1 cellular context compared by ENCODE assay signal in genomic region chr2:157784169-157784822, GRCh38.
TF ChIP-seq lines count a peak whose summit lies in the region.

No MANE protein-coding gene starts in this region.

TF ChIP-seq in K562, 482 proteins besides CTCF, POLR2A, EP300 and RAD21 (continued from another document and continues in another):
- TF ChIP-seq REST (CRISPR knock-in tag; IDR thresholded peaks at IDR 0.05; ENCODE audit: low read depth) (no peak), TSHZ1 (CRISPR knock-in tag; IDR thresholded peaks at IDR 0.05) (no peak), SNIP1 (IDR thresholded peaks at IDR 0.05; ENCODE audit: low read depth) (no peak), ZNF224 (CRISPR knock-in tag; IDR thresholded peaks at IDR 0.05) (no peak), RBFOX2 (IDR thresholded peaks at IDR 0.05; ENCODE audit: low read depth, low read length) (no peak), MNT (conservative IDR thresholded peaks at IDR 0.05) (no peak), TAF1 (IDR thresholded peaks at IDR 0.05; ENCODE audit: control insufficient read depth, extremely low read depth, insufficient read depth, low read length, severe bottlenecking) (no peak), ERF (CRISPR knock-in tag; IDR thresholded peaks at IDR 0.05) (no peak), RFX7 (CRISPR knock-in tag; IDR thresholded peaks at IDR 0.05) (no peak), SRSF9 (IDR thresholded peaks at IDR 0.05; ENCODE audit: borderline replicate concordance, low read depth, low read length) (no peak), ZNF347 (CRISPR knock-in tag; IDR thresholded peaks at IDR 0.05; ENCODE audit: low read depth) (no peak), BDP1 (IDR thresholded peaks at IDR 0.05; ENCODE audit: insufficient read depth, insufficient read length) (no peak), ZNF79 (CRISPR knock-in tag; IDR thresholded peaks at IDR 0.05; ENCODE audit: low read depth) (no peak), VEZF1 (CRISPR knock-in tag; IDR thresholded peaks at IDR 0.05) (no peak), E2F3 (CRISPR knock-in tag; IDR thresholded peaks at IDR 0.05) (0 out of 2 replicates have a peak, but pooled peaks have one; percentile 31), FOXO4 (CRISPR knock-in tag; IDR thresholded peaks at IDR 0.05) (no peak), SMARCE1 (IDR thresholded peaks at IDR 0.05) (peak; percentile 22; the same call in 1 of the 2 replicates), ZFP30 (CRISPR knock-in tag; IDR thresholded peaks at IDR 0.05; ENCODE audit: borderline replicate concordance) (no peak), HINFP (tag; conservative IDR thresholded peaks at IDR 0.05; ENCODE audit: low read depth) (no peak), RBM25 (IDR thresholded peaks at IDR 0.05; ENCODE audit: low read depth, low read length, severe bottlenecking) (no peak), TBP (optimal IDR thresholded peaks at IDR 0.05; ENCODE audit: low read depth, low read length) (no peak), TFAP4 (CRISPR knock-in tag; IDR thresholded peaks at IDR 0.05; ENCODE audit: borderline replicate concordance) (0 out of 2 replicates have a peak, but pooled peaks have one; percentile 18), CXXC5 (CRISPR knock-in tag; IDR thresholded peaks at IDR 0.05) (peak; percentile 33; the same call in 1 of the 2 replicates), FOSL1 (tag; conservative IDR thresholded peaks at IDR 0.05) (peak; percentile 44), ZKSCAN1 (IDR thresholded peaks at IDR 0.05; ENCODE audit: low read depth, low read length) (no peak), EGR1 (conservative IDR thresholded peaks at IDR 0.05) (no peak), USF2 (CRISPR knock-in tag; IDR thresholded peaks at IDR 0.05) (no peak), ZNF639 (CRISPR knock-in tag; conservative IDR thresholded peaks at IDR 0.05 in 1 of 2, IDR thresholded peaks at IDR 0.05 in 1 of 2) (no peak), ZNF253 (CRISPR knock-in tag; conservative IDR thresholded peaks at IDR 0.05) (no peak), MYC (IDR thresholded peaks at IDR 0.05; ENCODE audit: low read depth, low read length) (no peak), MYC (CRISPR knock-in tag; IDR thresholded peaks at IDR 0.05; ENCODE audit: borderline replicate concordance, low read depth) (no peak), ZNF140 (CRISPR knock-in tag; IDR thresholded peaks at IDR 0.05) (no peak), SMC3 (conservative IDR thresholded peaks at IDR 0.05; ENCODE audit: insufficient read depth, low read depth, low read length) (no peak), HES1 (IDR thresholded peaks at IDR 0.05; ENCODE audit: low read depth) (no peak), SMARCB1 (IDR thresholded peaks at IDR 0.05; ENCODE audit: insufficient read length, low read depth) (no peak), POLR2G (IDR thresholded peaks at IDR 0.05; ENCODE audit: low read depth, low read length) (no peak), ZNF551 (CRISPR knock-in tag; IDR thresholded peaks at IDR 0.05) (no peak), ILK (tag; IDR thresholded peaks at IDR 0.05; ENCODE audit: borderline replicate concordance, low read depth) (no peak), XRCC4 (IDR thresholded peaks at IDR 0.05; ENCODE audit: extremely low read depth, insufficient read depth, insufficient read length) (no peak), CREB5 (CRISPR knock-in tag; IDR thresholded peaks at IDR 0.05) (no peak), POLR2H (tag; IDR thresholded peaks at IDR 0.05; ENCODE audit: low read depth) (no peak), KLF1 (tag; IDR thresholded peaks at IDR 0.05) (no peak), TGIF2 (CRISPR knock-in tag; IDR thresholded peaks at IDR 0.05) (no peak), TSC22D4 (tag; IDR thresholded peaks at IDR 0.05) (no peak), ETV5 (CRISPR knock-in tag; IDR thresholded peaks at IDR 0.05; ENCODE audit: low read depth) (no peak), ZNF444 (CRISPR knock-in tag; IDR thresholded peaks at IDR 0.05) (no peak), POLR2AphosphoS2 (IDR thresholded peaks at IDR 0.05; ENCODE audit: low read length) (no peak), ZNF830 (CRISPR knock-in tag; IDR thresholded peaks at IDR 0.05) (peak; percentile 83; the same call in 1 of the 2 replicates)
